In the genomic region with DNA sequence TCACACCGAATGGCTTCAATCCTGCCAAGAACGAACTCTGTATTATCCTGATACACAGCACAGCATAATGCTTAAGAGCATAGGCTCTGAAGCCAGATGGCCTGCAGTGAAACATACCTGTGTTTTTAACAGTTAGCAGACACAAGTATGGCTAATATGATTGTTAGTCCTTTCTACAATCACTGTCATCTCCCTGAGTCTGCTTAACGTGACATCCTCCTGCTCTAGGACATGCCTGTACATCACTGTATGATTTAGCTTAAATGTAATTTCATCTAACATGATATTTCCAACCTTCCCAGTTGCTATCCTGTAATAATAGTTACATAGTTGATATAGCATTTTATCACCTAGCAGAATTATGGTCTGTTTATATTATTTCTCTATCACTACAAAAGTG, we compare ENCODE assay signal across 39 cellular contexts.
"Had no signal": no experiment of that assay in that cellular context is flagged by ENCODE, and none has a peak within 500 bp of the region (broad histone marks: within the 10 kb centered on the region; RNA-seq: fewer than 3 reads in every experiment).

No MANE protein-coding gene starts in this region.

- H3K4me2 ChIP-seq: smooth muscle cell had no signal

- H3K4me3 Mint-ChIP-seq: activated CD4-positive, alpha-beta memory T cell treated with anti-CD3 and anti-CD28 coated beads for 36 hours; activated naive CD4-positive, alpha-beta T cell treated with anti-CD3 and anti-CD28 coated beads, Interleukin-2, amount 10 ng/mL, durations not matched to agents 7 days and 5 days; activated naive CD8-positive, alpha-beta T cell treated with anti-CD3 and anti-CD28 coated beads, Interleukin-2, amount 10 ng/mL, durations not matched to agents 7 days and 5 days; activated T-helper 1 cell treated with anti-CD3 and anti-CD28 coated beads, Interleukin-12 subunit alpha, Interleukin-12 subunit beta, Interleukin-2, Interleukin-4 antibody, amounts not matched to agents 30 ng/mL and 10 ng/mL and 1 ng/mL, durations not matched to agents 14 hours and 24 hours and 36 hours; brain; effector memory CD8-positive, alpha-beta T cell; immature natural killer cell; naive thymus-derived CD8-positive, alpha-beta T cell; neural crest cell; stimulated activated naive B cell treated with anti-CD40 and anti-IgM and Interleukin-4, amounts not matched to agents 10 μg/mL and 1 μg/mL and 100 μg/mL, for 72 hours had no signal

- H3K4me1 Mint-ChIP-seq: activated naive CD4-positive, alpha-beta T cell treated with anti-CD3 and anti-CD28 coated beads, Interleukin-2, amount 10 ng/mL, durations not matched to agents 7 days and 5 days; activated naive CD8-positive, alpha-beta T cell treated with anti-CD3 and anti-CD28 coated beads, Interleukin-2, amount 10 ng/mL, durations not matched to agents 7 days and 5 days; immature natural killer cell; naive thymus-derived CD8-positive, alpha-beta T cell; neural crest cell; stimulated activated naive B cell treated with anti-CD40 and anti-IgM and Interleukin-4, amounts not matched to agents 10 μg/mL and 1 μg/mL and 100 μg/mL, for 72 hours had no signal

- H2AFZ ChIP-seq: parathyroid adenoma had no signal

- DNase-seq: activated CD4-positive, alpha-beta memory T cell treated with anti-CD3 and anti-CD28 coated beads for 36 hours; activated CD4-positive, alpha-beta T cell treated with anti-CD3 and anti-CD28 coated beads for 48 hours; activated CD8-positive, alpha-beta memory T cell treated with anti-CD3 and anti-CD28 coated beads, Interleukin-2, amount 50 U/mL, for 4 hours; activated effector memory CD4-positive, alpha-beta T cell treated with anti-CD3 and anti-CD28 coated beads, Interleukin-2, amount 50 U/mL, for 16 hours; activated naive CD4-positive, alpha-beta T cell treated with anti-CD3 and anti-CD28 coated beads, Interleukin-2, amount 10 ng/mL, durations not matched to agents 7 days and 5 days; activated naive CD8-positive, alpha-beta T cell treated with anti-CD3 and anti-CD28 coated beads, Interleukin-2, amount 10 ng/mL, durations not matched to agents 7 days and 5 days; activated T-cell treated with anti-CD3 and anti-CD28 coated beads, Interleukin-2, amount 50 U/mL, for 1 hour; cortex of kidney; effector memory CD8-positive, alpha-beta T cell; foreskin fibroblast; heart left ventricle; hypothalamus; immature natural killer cell; kidney; left colon; mammary epithelial cell; naive thymus-derived CD8-positive, alpha-beta T cell; nucleus accumbens; psoas muscle; stimulated activated CD4-positive, alpha-beta T cell treated with anti-CD3 and anti-CD28 coated beads, Interleukin-1b, Interleukin-23, amount 100 ng/mL, for 48 hours; stimulated activated CD4-positive, alpha-beta T cell treated with anti-CD3 and anti-CD28 coated beads, Interleukin-4, amount 100 ng/mL, for 4 hours; stimulated activated CD8-positive, alpha-beta memory T cell treated with anti-CD3 and anti-CD28 coated beads, Interleukin-4, amount 100 ng/mL, for 48 hours; stimulated activated naive B cell treated with anti-CD40 and anti-IgM and Interleukin-4, amounts not matched to agents 10 μg/mL and 1 μg/mL and 100 μg/mL, for 72 hours; stomach; T-helper 9 cell; thyroid gland; upper lobe of left lung had no signal

- H3K27me3 Mint-ChIP-seq: activated CD4-positive, alpha-beta memory T cell treated with anti-CD3 and anti-CD28 coated beads for 36 hours; activated naive CD4-positive, alpha-beta T cell treated with anti-CD3 and anti-CD28 coated beads, Interleukin-2, amount 10 ng/mL, durations not matched to agents 7 days and 5 days; activated naive CD8-positive, alpha-beta T cell treated with anti-CD3 and anti-CD28 coated beads, Interleukin-2, amount 10 ng/mL, durations not matched to agents 7 days and 5 days; brain; effector memory CD8-positive, alpha-beta T cell; naive thymus-derived CD8-positive, alpha-beta T cell; stimulated activated naive B cell treated with anti-CD40 and anti-IgM and Interleukin-4, amounts not matched to agents 10 μg/mL and 1 μg/mL and 100 μg/mL, for 72 hours had no signal

- H3K27me3 ChIP-seq: ascending aorta, cardiac muscle cell, heart left ventricle, right atrium auricular region, stomach, thyroid gland, upper lobe of left lung, vagina had no signal

- H3K9me3 Mint-ChIP-seq: activated CD4-positive, alpha-beta memory T cell treated with anti-CD3 and anti-CD28 coated beads for 36 hours; activated naive CD8-positive, alpha-beta T cell treated with anti-CD3 and anti-CD28 coated beads, Interleukin-2, amount 10 ng/mL, durations not matched to agents 7 days and 5 days; neural crest cell had no signal

- H3K36me3 Mint-ChIP-seq: activated CD4-positive, alpha-beta memory T cell treated with anti-CD3 and anti-CD28 coated beads for 36 hours; activated naive CD4-positive, alpha-beta T cell treated with anti-CD3 and anti-CD28 coated beads, Interleukin-2, amount 10 ng/mL, durations not matched to agents 7 days and 5 days; activated naive CD8-positive, alpha-beta T cell treated with anti-CD3 and anti-CD28 coated beads, Interleukin-2, amount 10 ng/mL, durations not matched to agents 7 days and 5 days; brain; stimulated activated naive B cell treated with anti-CD40 and anti-IgM and Interleukin-4, amounts not matched to agents 10 μg/mL and 1 μg/mL and 100 μg/mL, for 72 hours had no signal

- H3K9ac ChIP-seq: parathyroid adenoma had no signal

- H3K36me3 ChIP-seq: ascending aorta, cardiac muscle cell, heart left ventricle, right atrium auricular region, stomach, thyroid gland, upper lobe of left lung, vagina had no signal

- ATAC-seq: activated CD4-positive, CD25-positive, alpha-beta regulatory T cell treated with anti-CD3 and anti-CD28 coated beads, Interleukin-2, amount 50 U/mL, for 24 hours; effector memory CD8-positive, alpha-beta T cell; esophagus mucosa; left colon; naive thymus-derived CD8-positive, alpha-beta T cell; psoas muscle; stimulated activated naive B cell treated with anti-CD40 and anti-IgM and Interleukin-4, amounts not matched to agents 10 μg/mL and 1 μg/mL and 100 μg/mL, for 72 hours had no signal

- H3K9me3 ChIP-seq: ascending aorta, heart left ventricle, psoas muscle, right atrium auricular region, thyroid gland, upper lobe of left lung, vagina had no signal

- H3K27ac ChIP-seq: ascending aorta, cardiac muscle cell, heart left ventricle, parathyroid adenoma, psoas muscle, right atrium auricular region, stomach, thyroid gland, upper lobe of left lung, vagina, VCaP had no signal

- H3K4me1 ChIP-seq: ascending aorta, parathyroid adenoma, right atrium auricular region, stomach, thyroid gland, upper lobe of left lung, vagina had no signal

- H3K27ac Mint-ChIP-seq: activated CD4-positive, alpha-beta memory T cell treated with anti-CD3 and anti-CD28 coated beads for 36 hours; activated naive CD4-positive, alpha-beta T cell treated with anti-CD3 and anti-CD28 coated beads, Interleukin-2, amount 10 ng/mL, durations not matched to agents 7 days and 5 days; activated naive CD8-positive, alpha-beta T cell treated with anti-CD3 and anti-CD28 coated beads, Interleukin-2, amount 10 ng/mL, durations not matched to agents 7 days and 5 days; activated T-helper 1 cell treated with anti-CD3 and anti-CD28 coated beads, Interleukin-12 subunit alpha, Interleukin-12 subunit beta, Interleukin-2, Interleukin-4 antibody, amounts not matched to agents 30 ng/mL and 10 ng/mL and 1 ng/mL, durations not matched to agents 14 hours and 24 hours and 36 hours; brain; effector memory CD8-positive, alpha-beta T cell; immature natural killer cell; naive thymus-derived CD8-positive, alpha-beta T cell; stimulated activated naive B cell treated with anti-CD40 and anti-IgM and Interleukin-4, amounts not matched to agents 10 μg/mL and 1 μg/mL and 100 μg/mL, for 72 hours had no signal

- H3K4me3 ChIP-seq: ascending aorta, cardiac muscle cell, heart left ventricle, psoas muscle, right atrium auricular region, smooth muscle cell, stomach, thyroid gland, upper lobe of left lung, vagina had no signal
